In genomic region chr9:127876764-127877562, GRCh38 we compare ENCODE assay signal across 9 cellular contexts. TPM values are rescaled to one million over a fixed set of nuclear protein-coding genes. Genes with fewer than 3 reads are reported as not detected.
A peak's percentile ranks its signal among the peaks of the same experiment; 100 is the strongest.
DNase-seq lines count a peak whose midpoint lies in the region; ATAC-seq, FAIRE-seq and TF ChIP-seq lines count a peak whose summit lies in the region.
"Had no signal": no experiment of that assay in that cellular context is flagged by ENCODE, and none has a peak within 500 bp of the region (broad histone marks: within the 10 kb centered on the region; RNA-seq: fewer than 3 reads in every experiment).

No MANE protein-coding gene starts in this region.

- ATAC-seq in K562 (peak; percentile 36), GM18517 (IDR thresholded peaks at IDR 0.05; ENCODE audit: unreplicated experiment) (no peak), GM21367 (IDR thresholded peaks at IDR 0.05; ENCODE audit: unreplicated experiment) (no peak), GM18519 (IDR thresholded peaks at IDR 0.05; ENCODE audit: low FRiP score, unreplicated experiment) (no peak)
- ATAC-seq in stimulated activated naive B cell treated with anti-CD40 and anti-IgM and Interleukin-4, amounts not matched to agents 10 μg/mL and 1 μg/mL and 100 μg/mL, for 72 hours (replicated peaks), result peak in 1 of 2 donors; percentile 12

- 41% methylated on average over 16 of the region's 26 CpGs for WGBS in K562 (ENCODE audit: insufficient coverage, low coverage, missing lambda C conversion rate)

- TF ChIP-seq EP300 in K562 (IDR thresholded peaks at IDR 0.05; ENCODE audit: low read length), result no peak

- CTCF ChIA-PET in K562 (lab: Yijun Ruan, JAX; ENCODE audit: low intra/inter-chr PET ratio), result no interaction called here

- no peaks in the 10 kb centered on the region for H3K9me1 ChIP-seq in K562 (ENCODE audit: control insufficient read depth, insufficient read depth, low read length)

- peak overlapping the region; percentile 80 for H3K4me2 ChIP-seq in K562 (ENCODE audit: insufficient read depth, low read length)

- intact Hi-C loops in K562 (cut with micrococcal nuclease) (loop anchor here (10.0 kb wide), 1 partner anchor 282 kb away; no protein-coding TSS in a partner anchor), kidney (cut with DNase I) (no loop called here)

- no peaks in the 10 kb centered on the region for H3K9me3 Mint-ChIP-seq in stimulated activated naive B cell treated with anti-CD40 and anti-IgM and Interleukin-4, amounts not matched to agents 10 μg/mL and 1 μg/mL and 100 μg/mL, for 72 hours

- H3K9ac ChIP-seq in K562 (ENCODE audit: insufficient read depth in 1 of 2, low read depth in 2 of 2, low read length in 2 of 2) (peak overlapping the region; percentile 72 to 94), kidney (ENCODE audit: low read length in 2 of 2) (peak overlapping the region; percentile 39 to 75)

- FAIRE-seq in K562 (lab: Jason Lieb, UNC), result peak; percentile 51
- FAIRE-seq in kidney (lab: Jason Lieb, UNC), result no peak
- no peak for FAIRE-seq in urothelium cell line (lab: Jason Lieb, UNC)

- no peaks in the 10 kb centered on the region for H4K20me1 ChIP-seq in K562 (replicated peaks; ENCODE audit: control insufficient read depth, insufficient read depth, low read length)

- no peak for TF ChIP-seq CTCF in HL-60 (IDR thresholded peaks at IDR 0.05; ENCODE audit: insufficient read depth, low read length)
- no peak for TF ChIP-seq CTCF in K562 (IDR thresholded peaks at IDR 0.05 in 2 of 3, conservative IDR thresholded peaks at IDR 0.05 in 1 of 3; ENCODE audit: insufficient read depth in 2 of 3, low read depth in 1 of 3, low read length in 3 of 3)
- TF ChIP-seq CTCF in kidney (IDR thresholded peaks at IDR 0.05; ENCODE audit: borderline replicate concordance, extremely low read depth, insufficient read depth), result no peak

- H3K36me3 ChIP-seq in K562 (ENCODE audit: control insufficient read depth, insufficient read depth, low read length) (no peaks in the 10 kb centered on the region; the same call in 2 of the 3 replicates), kidney (ENCODE audit: control insufficient read depth in 1 of 2, insufficient read depth in 2 of 2, low read length in 2 of 2) (no peaks in the 10 kb centered on the region)

- TF ChIP-seq RAD21 in K562 (CRISPR knock-in tag; conservative IDR thresholded peaks at IDR 0.05 in 1 of 2, IDR thresholded peaks at IDR 0.05 in 1 of 2), result no peak

- H3K9me3 ChIP-seq in K562 (replicated peaks; ENCODE audit: control insufficient read depth, insufficient read depth, low read depth, low read length) (no peaks in the 10 kb centered on the region), kidney (ENCODE audit: control insufficient read depth in 1 of 2, low read length in 2 of 2) (no peaks in the 10 kb centered on the region)

- DNase-seq in HL-60 (ENCODE audit: low read depth in 1 of 2, low spot score in 1 of 2) (no peak), K562 (ENCODE audit: extremely low read depth in 1 of 4, low spot score in 3 of 4) (no peak), kidney (no peak), urothelium cell line (ENCODE audit: low spot score) (no peak)
- DNase-seq in stimulated activated naive B cell treated with anti-CD40 and anti-IgM and Interleukin-4, amounts not matched to agents 10 μg/mL and 1 μg/mL and 100 μg/mL, for 72 hours, result no peak
- DNase-seq: activated CD8-positive, alpha-beta memory T cell treated with anti-CD3 and anti-CD28 coated beads, Interleukin-2, amount 50 U/mL, for 4 hours had no signal

- peaks cover 0 to 16% of the 10 kb centered on the region in 2 donors for H3K27me3 Mint-ChIP-seq in stimulated activated naive B cell treated with anti-CD40 and anti-IgM and Interleukin-4, amounts not matched to agents 10 μg/mL and 1 μg/mL and 100 μg/mL, for 72 hours

- peak overlapping the region; percentile 91 for H2AFZ ChIP-seq in K562 (ENCODE audit: low read depth, low read length)

- peaks cover 20 to 25% of the 10 kb centered on the region in 2 donors for H3K4me1 Mint-ChIP-seq in stimulated activated naive B cell treated with anti-CD40 and anti-IgM and Interleukin-4, amounts not matched to agents 10 μg/mL and 1 μg/mL and 100 μg/mL, for 72 hours

- H3K4me3 Mint-ChIP-seq in stimulated activated naive B cell treated with anti-CD40 and anti-IgM and Interleukin-4, amounts not matched to agents 10 μg/mL and 1 μg/mL and 100 μg/mL, for 72 hours, result peak overlapping the region; percentile 62 to 74

- no peak for TF ChIP-seq POLR2A in K562 (conservative IDR thresholded peaks at IDR 0.05)

- H3K79me2 ChIP-seq in K562 (ENCODE audit: control insufficient read depth, insufficient read depth, low read length), result peaks cover 12% of the 10 kb centered on the region; the same call in 2 of the 3 replicates

- peak overlapping the region; percentile 84 for H3K27ac Mint-ChIP-seq in stimulated activated naive B cell treated with anti-CD40 and anti-IgM and Interleukin-4, amounts not matched to agents 10 μg/mL and 1 μg/mL and 100 μg/mL, for 72 hours

- H3K36me3 Mint-ChIP-seq in stimulated activated naive B cell treated with anti-CD40 and anti-IgM and Interleukin-4, amounts not matched to agents 10 μg/mL and 1 μg/mL and 100 μg/mL, for 72 hours, result peaks cover 4 to 6% of the 10 kb centered on the region in 2 donors

- TSS peak; percentile 73 for BruUV-seq in K562 (replicated peaks; lab: Mats Ljungman, UMichigan)

- in situ Hi-C loops in K562 (cut with MboI), result loop anchor here (5.0 to 10.0 kb wide), 3 partner anchors 35 to 375 kb away; no protein-coding TSS in a partner anchor

- POLR2A ChIA-PET in K562 (lab: Yijun Ruan, JAX), result interaction anchor here (0.6 to 1.5 kb wide), 6 partner anchors 11 to 235 kb away, joined by 3 to 5 read pairs (median 3); partner anchors contain the start of gene ST6GALNAC6

- H3K4me3 ChIP-seq in HL-60 (replicated peaks; ENCODE audit: insufficient read depth, low read length) (peak overlapping the region; percentile 13), K562 (peak overlapping the region; percentile 46), kidney (ENCODE audit: low read length in 2 of 2) (peak overlapping the region; percentile 75 to 77)

- H3K27me3 ChIP-seq in HL-60 (ENCODE audit: insufficient read depth, poor library complexity, severe bottlenecking), result no peaks in the 10 kb centered on the region
- H3K27me3 ChIP-seq in K562 (ENCODE audit: control insufficient read depth in 2 of 2, insufficient read depth in 2 of 2, low read length in 2 of 2), result no peaks in the 10 kb centered on the region

- no peak overlapping the region for H3K27ac ChIP-seq in HL-60 (replicated peaks)
- peak overlapping the region; percentile 65 for H3K27ac ChIP-seq in K562 (ENCODE audit: extremely low read depth, low read depth, low read length)
- H3K27ac ChIP-seq in kidney (ENCODE audit: low read depth in 2 of 2, low read length in 2 of 2), result no peak overlapping the region

- H3K4me1 ChIP-seq in K562 (replicated peaks in 1 of 2; ENCODE audit: control insufficient read depth in 2 of 2, insufficient read depth in 2 of 2, low read length in 2 of 2), result peaks cover 19 to 57% of the 10 kb centered on the region in 2 experiments; a peak in 4 of 5 replicates
- H3K4me1 ChIP-seq in kidney (ENCODE audit: control insufficient read depth in 1 of 2, insufficient read depth in 1 of 2, low read depth in 1 of 2, low read length in 2 of 2), result peaks cover 8 to 20% of the 10 kb centered on the region in 2 donors

RNA-seq across cellular contexts. Expression of gene AK1, which starts 0.5 kb away (rescaled TPM):
- total RNA-seq in K562 (2011; cell fraction: chromatin; rRNA removed; ENCODE audit: low replicate concordance), result 1.9 and 7.3 TPM in 2 replicates
- total RNA-seq in K562 (2011; cell fraction: nucleolus; rRNA removed), result 7.1 and 11.2 TPM in 2 replicates
- 3.7 and 5.5 TPM in 2 replicates for total RNA-seq in K562 (2011; cell fraction: nucleoplasm; rRNA removed)
- total RNA-seq in K562 (2014; rRNA removed) (33.2 and 56.5 TPM in 2 replicates), K562 (2014; rRNA removed; fragmentation: Illumina TruSeq; extraction: Trizol) (15.1 and 22.6 TPM in 2 replicates), K562 (2015; rRNA removed; fragmentation: Illumina TruSeq; extraction: Trizol) (38.7 and 39.0 TPM in 2 replicates), K562 (2021) (67.6 and 71.8 TPM in 2 replicates), kidney (77.9 TPM)
- polyA plus RNA-seq in K562 (2011; rRNA removed) (37.2 and 44.6 TPM in 2 replicates), K562 (2014; fragmentation: Illumina TruSeq; extraction: Trizol) (68.8 and 76.7 TPM in 2 replicates), K562 (2014; fragmentation: Nextera tagmentation; extraction: Ambion mirVana) (10 to 100 TPM; 10.1 to 38.9 TPM), K562 (2014; rRNA removed) (58.1 and 73.2 TPM in 2 replicates), kidney (ENCODE audit: insufficient read depth, low read depth, low replicate concordance) (185 TPM)
- 48.4 and 109 TPM in 2 replicates for polyA plus RNA-seq in K562 (2011; cell fraction: cytosol; rRNA removed)
- polyA plus RNA-seq in K562 (2011; cell fraction: nucleus; rRNA removed), result 29.2 and 57.2 TPM in 2 replicates
- 69.4 and 83.0 TPM in 2 replicates for polyA plus RNA-seq in K562 (2012)
- polyA minus RNA-seq in K562 (2011; rRNA and poly(A)+ RNA removed), result 10.3 and 14.5 TPM in 2 replicates
- 11.4 and 13.5 TPM in 2 replicates for polyA minus RNA-seq in K562 (2011; cell fraction: cytosol; rRNA and poly(A)+ RNA removed)
- polyA minus RNA-seq in K562 (2011; cell fraction: nucleus; rRNA and poly(A)+ RNA removed), result 1.2 and 2.1 TPM in 2 replicates

RNA-seq across cellular contexts. Expression of gene ST6GALNAC6, which starts 22.4 kb away (rescaled TPM):
- 18.9 and 41.8 TPM in 2 replicates for total RNA-seq in K562 (2011; cell fraction: chromatin; rRNA removed; ENCODE audit: low replicate concordance)
- 25.3 and 31.9 TPM in 2 replicates for total RNA-seq in K562 (2011; cell fraction: nucleolus; rRNA removed)
- total RNA-seq in K562 (2011; cell fraction: nucleoplasm; rRNA removed), result 19.5 and 22.4 TPM in 2 replicates
- 13.0 and 16.0 TPM in 2 replicates for total RNA-seq in K562 (2014; rRNA removed)
- total RNA-seq in K562 (2014; rRNA removed; fragmentation: Illumina TruSeq; extraction: Trizol), result 6.4 and 8.2 TPM in 2 replicates
- total RNA-seq in K562 (2015; rRNA removed; fragmentation: Illumina TruSeq; extraction: Trizol), result 16.8 and 17.0 TPM in 2 replicates
- total RNA-seq in K562 (2021), result 17.3 and 18.7 TPM in 2 replicates
- 23.0 and 23.7 TPM in 2 replicates for polyA plus RNA-seq in K562 (2011; rRNA removed)
- 30.5 and 46.9 TPM in 2 replicates for polyA plus RNA-seq in K562 (2011; cell fraction: cytosol; rRNA removed)
- 51.3 and 78.0 TPM in 2 replicates for polyA plus RNA-seq in K562 (2011; cell fraction: nucleus; rRNA removed)
- polyA plus RNA-seq in K562 (2012), result 13.2 and 13.7 TPM in 2 replicates
- 14.5 and 15.6 TPM in 2 replicates for polyA plus RNA-seq in K562 (2014; fragmentation: Illumina TruSeq; extraction: Trizol)
- under 1 TPM; 0.13 to 0.20 TPM for polyA plus RNA-seq in K562 (2014; fragmentation: Nextera tagmentation; extraction: Ambion mirVana)
- 16.4 and 19.0 TPM in 2 replicates for polyA plus RNA-seq in K562 (2014; rRNA removed)
- 5.5 and 6.3 TPM in 2 replicates for polyA minus RNA-seq in K562 (2011; rRNA and poly(A)+ RNA removed)
- polyA minus RNA-seq in K562 (2011; cell fraction: cytosol; rRNA and poly(A)+ RNA removed), result 3.5 and 5.2 TPM in 2 replicates
- polyA minus RNA-seq in K562 (2011; cell fraction: nucleus; rRNA and poly(A)+ RNA removed), result 10.4 and 11.2 TPM in 2 replicates
- total RNA-seq in kidney, result 74.6 TPM
- polyA plus RNA-seq in kidney (ENCODE audit: insufficient read depth, low read depth, low replicate concordance), result 75.0 TPM

RNA-seq across cellular contexts. Expression of gene ENG, which starts 22.5 kb away (rescaled TPM):
- total RNA-seq in K562 (2011; cell fraction: chromatin; rRNA removed; ENCODE audit: low replicate concordance), result 0.51 and 0.69 TPM in 2 replicates
- total RNA-seq in K562 (2011; cell fraction: nucleolus; rRNA removed), result 0.50 and 1.1 TPM in 2 replicates
- total RNA-seq in K562 (2011; cell fraction: nucleoplasm; rRNA removed), result not detected in 2 replicates
- total RNA-seq in K562 (2014; rRNA removed) (0.16 and 0.23 TPM in 2 replicates), K562 (2014; rRNA removed; fragmentation: Illumina TruSeq; extraction: Trizol) (0.07 TPM in 1 of 2 replicates, not detected in the other), K562 (2015; rRNA removed; fragmentation: Illumina TruSeq; extraction: Trizol) (0.04 TPM in 1 of 2 replicates, not detected in the other), K562 (2021) (0.40 and 0.51 TPM in 2 replicates), kidney (135 TPM)
- polyA plus RNA-seq in K562 (2011; rRNA removed) (0.14 and 0.27 TPM in 2 replicates), K562 (2014; fragmentation: Illumina TruSeq; extraction: Trizol) (0.24 and 0.28 TPM in 2 replicates), K562 (2014; fragmentation: Nextera tagmentation; extraction: Ambion mirVana) (under 1 TPM in 1 of 2 experiments, not detected in 1; 0.13 TPM), K562 (2014; rRNA removed) (0.13 TPM in 1 of 2 replicates, not detected in the other), kidney (ENCODE audit: insufficient read depth, low read depth, low replicate concordance) (158 TPM)
- 0.19 TPM in 2 replicates for polyA plus RNA-seq in K562 (2011; cell fraction: cytosol; rRNA removed)
- 0.21 and 0.33 TPM in 2 replicates for polyA plus RNA-seq in K562 (2011; cell fraction: nucleus; rRNA removed)
- 0.73 and 1.6 TPM in 2 replicates for polyA plus RNA-seq in K562 (2012)
- polyA minus RNA-seq in K562 (2011; rRNA and poly(A)+ RNA removed), result 0.06 TPM in 1 of 2 replicates, not detected in the other
- 0.64 TPM in 1 of 2 replicates, not detected in the other for polyA minus RNA-seq in K562 (2011; cell fraction: cytosol; rRNA and poly(A)+ RNA removed)
- not detected in 2 replicates for polyA minus RNA-seq in K562 (2011; cell fraction: nucleus; rRNA and poly(A)+ RNA removed)

RNA-seq across cellular contexts. Expression of gene ST6GALNAC4, which starts 39.9 kb away (rescaled TPM):
- total RNA-seq in K562 (2011; cell fraction: chromatin; rRNA removed; ENCODE audit: low replicate concordance), result 24.9 and 89.8 TPM in 2 replicates
- total RNA-seq in K562 (2011; cell fraction: nucleolus; rRNA removed), result 90.4 and 100 TPM in 2 replicates
- 52.6 and 55.0 TPM in 2 replicates for total RNA-seq in K562 (2011; cell fraction: nucleoplasm; rRNA removed)
- total RNA-seq in K562 (2014; rRNA removed) (25.5 and 47.2 TPM in 2 replicates), K562 (2014; rRNA removed; fragmentation: Illumina TruSeq; extraction: Trizol) (2.8 and 6.6 TPM in 2 replicates), K562 (2015; rRNA removed; fragmentation: Illumina TruSeq; extraction: Trizol) (17.2 and 19.0 TPM in 2 replicates), K562 (2021) (43.1 and 47.1 TPM in 2 replicates), kidney (31.4 TPM)
- polyA plus RNA-seq in K562 (2011; rRNA removed) (14.0 and 19.4 TPM in 2 replicates), K562 (2014; fragmentation: Illumina TruSeq; extraction: Trizol) (15.4 and 34.0 TPM in 2 replicates), K562 (2014; fragmentation: Nextera tagmentation; extraction: Ambion mirVana) (1 to 10 TPM; 2.6 to 3.4 TPM), K562 (2014; rRNA removed) (26.0 and 42.6 TPM in 2 replicates), kidney (ENCODE audit: insufficient read depth, low read depth, low replicate concordance) (31.6 TPM)
- polyA plus RNA-seq in K562 (2011; cell fraction: cytosol; rRNA removed), result 30.0 and 73.0 TPM in 2 replicates
- 34.4 and 63.8 TPM in 2 replicates for polyA plus RNA-seq in K562 (2011; cell fraction: nucleus; rRNA removed)
- 26.5 and 52.2 TPM in 2 replicates for polyA plus RNA-seq in K562 (2012)
- polyA minus RNA-seq in K562 (2011; rRNA and poly(A)+ RNA removed), result 7.5 and 10.6 TPM in 2 replicates
- 30.9 and 50.2 TPM in 2 replicates for polyA minus RNA-seq in K562 (2011; cell fraction: cytosol; rRNA and poly(A)+ RNA removed)
- 24.7 and 25.8 TPM in 2 replicates for polyA minus RNA-seq in K562 (2011; cell fraction: nucleus; rRNA and poly(A)+ RNA removed)

RNA-seq across cellular contexts. Expression of gene PIP5KL1, which starts 53.6 kb away (rescaled TPM):
- 4.2 and 9.4 TPM in 2 replicates for total RNA-seq in K562 (2011; cell fraction: chromatin; rRNA removed; ENCODE audit: low replicate concordance)
- 7.7 and 10.1 TPM in 2 replicates for total RNA-seq in K562 (2011; cell fraction: nucleolus; rRNA removed)
- 4.3 and 4.5 TPM in 2 replicates for total RNA-seq in K562 (2011; cell fraction: nucleoplasm; rRNA removed)
- 2.5 and 3.1 TPM in 2 replicates for total RNA-seq in K562 (2014; rRNA removed)
- 0.80 and 1.2 TPM in 2 replicates for total RNA-seq in K562 (2014; rRNA removed; fragmentation: Illumina TruSeq; extraction: Trizol)
- 0.58 and 1.3 TPM in 2 replicates for total RNA-seq in K562 (2015; rRNA removed; fragmentation: Illumina TruSeq; extraction: Trizol)
- total RNA-seq in K562 (2021), result 3.0 and 3.7 TPM in 2 replicates
- polyA plus RNA-seq in K562 (2011; rRNA removed), result 1.2 and 1.6 TPM in 2 replicates
- polyA plus RNA-seq in K562 (2011; cell fraction: cytosol; rRNA removed), result 1.8 and 2.2 TPM in 2 replicates
- 12.7 and 14.3 TPM in 2 replicates for polyA plus RNA-seq in K562 (2011; cell fraction: nucleus; rRNA removed)
- polyA plus RNA-seq in K562 (2012), result 1.7 and 5.0 TPM in 2 replicates
- 0.82 and 1.2 TPM in 2 replicates for polyA plus RNA-seq in K562 (2014; fragmentation: Illumina TruSeq; extraction: Trizol)
- polyA plus RNA-seq in K562 (2014; fragmentation: Nextera tagmentation; extraction: Ambion mirVana), result under 1 TPM; 0.18 to 0.41 TPM
- 4.3 and 4.8 TPM in 2 replicates for polyA plus RNA-seq in K562 (2014; rRNA removed)
- polyA minus RNA-seq in K562 (2011; rRNA and poly(A)+ RNA removed), result 0.75 TPM in 1 of 2 replicates, not detected in the other
- polyA minus RNA-seq in K562 (2011; cell fraction: cytosol; rRNA and poly(A)+ RNA removed), result 3.0 TPM in 1 of 2 replicates, not detected in the other
- polyA minus RNA-seq in K562 (2011; cell fraction: nucleus; rRNA and poly(A)+ RNA removed), result 2.6 TPM in 2 replicates
- 3.0 TPM for total RNA-seq in kidney
- polyA plus RNA-seq in kidney (ENCODE audit: insufficient read depth, low read depth, low replicate concordance), result 4.3 TPM

Comparison
In these comparisons a context has a peak if more than half of its experiments do, and no peak if none do; other contexts are left out.
1. H3K4me3 ChIP-seq: peak in every context shown above with its lines; median percentile 76 in kidney; 46 in K562; 13 in HL-60.
2. RNA of gene ENG, which starts 22.5 kb away (total RNA-seq): 135 TPM in kidney (single experiment); 0.04 to 1.1 TPM in K562; every median in the first group is over 10 times any median in the second.